8 cellular contexts compared by ENCODE assay signal in genomic region chr7:144437370-144438191, GRCh38. TPM values are rescaled to one million over a fixed set of nuclear protein-coding genes. Genes with fewer than 3 reads are reported as not detected.
DNase-seq lines count a peak whose midpoint lies in the region; ATAC-seq and TF ChIP-seq lines count a peak whose summit lies in the region.

No MANE protein-coding gene starts in this region.

- no peak overlapping the region for H3K4me3 ChIP-seq in HCT116 (replicated peaks in 1 of 2; ENCODE audit: low read depth in 1 of 2, low read length in 2 of 2)
- no peak overlapping the region for H3K4me3 ChIP-seq in upper lobe of right lung

- RAD21 ChIA-PET in HCT116 (lab: Charles Lee; ENCODE audit: low non-redundant PET in 1 of 2, low total read pairs in 2 of 2, uncharacterized antibody in 2 of 2, unreplicated experiment in 2 of 2), result interaction anchor here (0.5 to 0.7 kb wide), 2 partner anchors 46 to 310 kb away, joined by 3 to 6 read pairs; no protein-coding TSS in a partner anchor

- H3K9me3 Mint-ChIP-seq in endothelial cell (ENCODE audit: unreplicated experiment), result no peaks in the 10 kb centered on the region

- TF ChIP-seq RAD21 in HCT116 (IDR thresholded peaks at IDR 0.05; ENCODE audit: low read depth), result peak; percentile 87

- CTCF ChIA-PET in HCT116 (lab: Charles Lee), result interaction anchor here (0.8 to 1.3 kb wide), 4 partner anchors 11 to 1222 kb away, joined by 4 read pairs; no protein-coding TSS in a partner anchor

- no peaks in the 10 kb centered on the region for H3K27me3 ChIP-seq in HCT116 (ENCODE audit: insufficient read depth, low read length)
- no peaks in the 10 kb centered on the region for H3K27me3 ChIP-seq in upper lobe of right lung

- no peaks in the 10 kb centered on the region for H4K20me1 ChIP-seq in HCT116 (ENCODE audit: insufficient read depth)

- no peak overlapping the region for H3K27ac Mint-ChIP-seq in endothelial cell (ENCODE audit: unreplicated experiment)

- H3K4me3 Mint-ChIP-seq in endothelial cell (ENCODE audit: unreplicated experiment), result no peak overlapping the region

- no peak for TF ChIP-seq POLR2A in HCT116 (IDR thresholded peaks at IDR 0.05; ENCODE audit: borderline replicate concordance, extremely low read depth, insufficient read depth, insufficient read length)

- no peak overlapping the region for H3K27ac ChIP-seq in HCT116 (ENCODE audit: low read depth, low read length)
- no peak overlapping the region for H3K27ac ChIP-seq in upper lobe of right lung

- ATAC-seq in Right ventricle myocardium superior (ENCODE audit: poor library complexity) (peak; percentile 60), Right ventricle myocardium inferior (no peak), HCT116 (peak; percentile 91), upper lobe of right lung (peak; percentile 57)

- DNase-seq in Right ventricle myocardium superior (no peak), Right ventricle myocardium inferior (ENCODE audit: missing footprints) (no peak), HCT116 (ENCODE audit: low read depth, low spot score) (peak; percentile 65), NCI-H1048 (lab: John Stamatoyannopoulos, UW) (peak; percentile 7), endothelial cell (ENCODE audit: low spot score) (peak; percentile 64), myocyte (ENCODE audit: low read depth) (peak; percentile 51), upper lobe of right lung (no peak)
- DNase-seq in activated CD4-positive, CD25-positive, alpha-beta regulatory T cell treated with anti-CD3 and anti-CD28 coated beads, Interleukin-2, amount 50 U/mL, for 16 hours (ENCODE audit: low read depth, low spot score), result peak; percentile 16

- H3K4me1 ChIP-seq in HCT116 (ENCODE audit: control insufficient read depth in 1 of 2, insufficient read depth in 2 of 2, low read length in 2 of 2), result no peaks in the 10 kb centered on the region
- H3K4me1 ChIP-seq in upper lobe of right lung, result no peaks in the 10 kb centered on the region

- H2AFZ ChIP-seq in HCT116 (ENCODE audit: low read depth, low read length, poor library complexity, severe bottlenecking), result no peak overlapping the region

- no peaks in the 10 kb centered on the region for H3K9me3 ChIP-seq in HCT116 (ENCODE audit: control insufficient read depth in 1 of 2, insufficient read depth in 1 of 2, low read depth in 1 of 2, low read length in 2 of 2)
- no peaks in the 10 kb centered on the region for H3K9me3 ChIP-seq in upper lobe of right lung

- H3K36me3 ChIP-seq in HCT116 (ENCODE audit: control insufficient read depth in 1 of 2, insufficient read depth in 2 of 2, low read length in 2 of 2) (no peaks in the 10 kb centered on the region), upper lobe of right lung (no peaks in the 10 kb centered on the region)

- H3K4me1 Mint-ChIP-seq in endothelial cell (ENCODE audit: unreplicated experiment), result no peaks in the 10 kb centered on the region

- H3K4me2 ChIP-seq in HCT116 (ENCODE audit: low read length), result no peak overlapping the region

- H3K36me3 Mint-ChIP-seq in endothelial cell (ENCODE audit: low read depth, unreplicated experiment), result no peaks in the 10 kb centered on the region

- POLR2A ChIA-PET in HCT116 (lab: Charles Lee), result no interaction called here

- no peaks in the 10 kb centered on the region for H3K9me2 ChIP-seq in HCT116 (ENCODE audit: insufficient read depth)

- H3K79me2 ChIP-seq in HCT116 (ENCODE audit: insufficient read depth, low read length), result no peaks in the 10 kb centered on the region

- BruUV-seq in HCT116 (replicated peaks; lab: Mats Ljungman, UMichigan), result no TSS peak

- H3K27me3 Mint-ChIP-seq in endothelial cell (ENCODE audit: unreplicated experiment), result no peaks in the 10 kb centered on the region

- intact Hi-C loops in Right ventricle myocardium superior (cut with DNase I) (no loop called here), Right ventricle myocardium inferior (cut with DNase I) (no loop called here), HCT116 (cut with micrococcal nuclease) (no loop called here), upper lobe of right lung (cut with DNase I) (no loop called here)

- TF ChIP-seq CTCF in HCT116 (IDR thresholded peaks at IDR 0.05 in 2 of 3, conservative IDR thresholded peaks at IDR 0.05 in 1 of 3; ENCODE audit: borderline replicate concordance in 1 of 3, insufficient read depth in 1 of 3, low read depth in 2 of 3, low read length in 2 of 3), result peak; percentile 58 to 86 (median 77)
- peak; percentile 67 for TF ChIP-seq CTCF in endothelial cell (IDR thresholded peaks at IDR 0.05; ENCODE audit: unreplicated experiment)
- peak; percentile 58 for TF ChIP-seq CTCF in upper lobe of right lung (IDR thresholded peaks at IDR 0.05)

- no peak overlapping the region for H3K9ac ChIP-seq in HCT116 (ENCODE audit: low read length)

TF ChIP-seq in HCT116, 20 proteins besides CTCF, POLR2A, EP300 and RAD21:
- TF ChIP-seq EGR1 (IDR thresholded peaks at IDR 0.05; ENCODE audit: low read depth), result no peak
TF ChIP-seq in HCT116: peak in this region for 0.

RNA-seq across cellular contexts. Expression of gene NOBOX, which starts 34.1 kb away (rescaled TPM):
- total RNA-seq in Right ventricle myocardium superior (not detected), Right ventricle myocardium inferior (not detected), HCT116 (2021; ENCODE audit: unreplicated experiment) (not detected), endothelial cell (ENCODE audit: unreplicated experiment) (not detected), myocyte (not detected in 2 replicates), upper lobe of right lung (not detected)
- polyA plus RNA-seq in HCT116 (2012), result not detected in 2 replicates
- polyA plus RNA-seq in myocyte (2012), result not detected

Comparison
In these comparisons a context has a peak if more than half of its experiments do, and no peak if none do; other contexts are left out.
1. DNase-seq: peak in HCT116 (single experiment), NCI-H1048 (single experiment), activated CD4-positive, CD25-positive, alpha-beta regulatory T cell treated with anti-CD3 and anti-CD28 coated beads, Interleukin-2, amount 50 U/mL, for 16 hours (single experiment), endothelial cell (single experiment) and myocyte (single experiment); none in Right ventricle myocardium superior (single experiment), Right ventricle myocardium inferior (single experiment) and upper lobe of right lung (single experiment).
2. Peak in every context shown above with its lines, with median percentiles within 50 percentile points of each other: CTCF ChIP-seq.